In the genomic region with DNA sequence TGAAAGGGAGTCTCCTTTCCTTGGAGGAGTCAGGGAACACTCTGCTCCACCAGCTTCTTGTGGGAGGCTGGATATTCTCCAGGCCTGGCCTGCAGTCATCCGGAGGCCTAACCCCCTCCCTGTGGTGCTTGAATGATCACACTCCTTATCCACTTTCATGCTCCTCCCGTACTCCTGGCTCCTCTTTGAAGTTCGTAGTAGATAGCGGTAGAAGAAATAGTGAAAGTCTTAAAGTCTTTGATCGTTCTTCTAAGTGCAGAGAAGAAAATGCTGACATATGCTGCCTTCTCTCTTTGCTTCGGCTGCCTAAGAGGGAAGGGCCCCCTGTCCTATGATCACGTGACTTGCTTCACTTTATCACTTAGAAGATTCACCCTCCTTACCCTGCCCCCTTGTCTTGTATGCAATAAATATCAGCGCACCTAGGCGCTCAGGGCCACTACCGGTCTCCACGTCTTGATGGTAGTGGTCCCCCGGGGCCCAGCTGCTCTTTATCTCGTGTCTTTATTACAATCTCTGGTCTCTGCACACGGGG, we compare ENCODE assay signal across 6 cellular contexts. TPM values are rescaled to one million over a fixed set of nuclear protein-coding genes. Genes with fewer than 3 reads are reported as not detected.
DNase-seq lines count a peak whose midpoint lies in the region; TF ChIP-seq lines count a peak whose summit lies in the region.
"Not testable (repeated sequence)": the region's sequence is repeated elsewhere in the genome, so short reads cannot be mapped to it uniquely, and the experiment has no call there.

No MANE protein-coding gene starts in this region.

- H4K20me1 ChIP-seq in hepatocyte (ENCODE audit: insufficient read depth, poor library complexity, severe bottlenecking): peaks cover 20% of the 10 kb centered on the region

- not testable (repeated sequence) for H4K91ac ChIP-seq in neuronal stem cell (ENCODE audit: low read depth, low read length, poor library complexity)

- H3K27ac ChIP-seq in WERI-Rb-1: peak overlapping the region; percentile 34; the same call in 1 of the 2 replicates
- H3K27ac ChIP-seq in hepatocyte; neuronal stem cell (replicated peaks; ENCODE audit: low read length): not testable (repeated sequence)

- H3K36me3 ChIP-seq in WERI-Rb-1: peaks cover 18% of the 10 kb centered on the region
- H3K36me3 ChIP-seq in hepatocyte (replicated peaks; ENCODE audit: insufficient read depth, low read depth); neuronal stem cell (replicated peaks in 1 of 2; ENCODE audit: control insufficient read depth in 2 of 2, insufficient read depth in 2 of 2, low read length in 2 of 2): not testable (repeated sequence)

- H2AK5ac ChIP-seq in neuronal stem cell (ENCODE audit: low read depth, low read length): not testable (repeated sequence)

- not testable (repeated sequence) for H3K9ac ChIP-seq in neuronal stem cell (ENCODE audit: low read depth, low read length, poor library complexity)

- H2BK12ac ChIP-seq in neuronal stem cell (ENCODE audit: low read length): not testable (repeated sequence)

- H4K8ac ChIP-seq in neuronal stem cell (ENCODE audit: low read depth, low read length): not testable (repeated sequence)

- H3K4me1 ChIP-seq in hepatocyte (ENCODE audit: insufficient read depth) (peaks cover 40% of the 10 kb centered on the region), neuronal stem cell (ENCODE audit: control insufficient read depth in 2 of 2, insufficient read depth in 1 of 2, low read depth in 1 of 2, low read length in 2 of 2) (peaks cover 31 to 37% of the 10 kb centered on the region in 2 donors)

- H2BK120ac ChIP-seq in neuronal stem cell (ENCODE audit: low read depth, low read length): not testable (repeated sequence)

- H3K79me2 ChIP-seq in hepatocyte: peaks cover 24% of the 10 kb centered on the region

- not testable (repeated sequence) for TF ChIP-seq CTCF in AG10803 (conservative IDR thresholded peaks at IDR 0.05; ENCODE audit: low read length); LNCaP clone FGC (IDR thresholded peaks at IDR 0.05; ENCODE audit: control insufficient read depth, extremely low read depth, insufficient read depth); WERI-Rb-1 (IDR thresholded peaks at IDR 0.05; ENCODE audit: low read depth, low read length); hepatocyte (IDR thresholded peaks at IDR 0.05; ENCODE audit: poor library complexity)

- not testable (repeated sequence) for H3K14ac ChIP-seq in neuronal stem cell (ENCODE audit: low read length)

- not testable (repeated sequence) for H3K4ac ChIP-seq in neuronal stem cell (ENCODE audit: low read length)

- peak overlapping the region; percentile 75 for H2BK15ac ChIP-seq in neuronal stem cell (ENCODE audit: low read length)

- H3K9me3 ChIP-seq in WERI-Rb-1 (ENCODE audit: severe bottlenecking); hepatocyte (ENCODE audit: low read depth); neuronal stem cell (replicated peaks in 1 of 2; ENCODE audit: control insufficient read depth in 2 of 2, insufficient read depth in 1 of 2, low read depth in 1 of 2, low read length in 2 of 2): not testable (repeated sequence)

- WGBS in hepatocyte (ENCODE audit: low lambda C conversion rate, missing lambda C conversion rate): 38% methylated on average over 14 of the region's 14 CpGs
- no CpG with 5 or more reads among the region's 14 CpGs for WGBS in neuronal stem cell (ENCODE audit: extremely low coverage in 2 of 2, insufficient read length in 2 of 2, insufficient replicate concordance in 1 of 2), 2 donors

- not testable (repeated sequence) for H2AFZ ChIP-seq in hepatocyte
- peak overlapping the region; percentile 100 for H2AFZ ChIP-seq in neuronal stem cell (ENCODE audit: low read length)

- not testable (repeated sequence) for H2BK5ac ChIP-seq in neuronal stem cell (ENCODE audit: low read length)

- not testable (repeated sequence) for H3K18ac ChIP-seq in neuronal stem cell (ENCODE audit: low read length)

- not testable (repeated sequence) for H3K9me2 ChIP-seq in hepatocyte (replicated peaks; ENCODE audit: insufficient read depth)

- H3K27me3 ChIP-seq in WERI-Rb-1 (ENCODE audit: insufficient read depth, low read depth, severe bottlenecking); hepatocyte: not testable (repeated sequence)
- peaks cover 3 to 29% (median 13%) of the 10 kb centered on the region in 3 experiments for H3K27me3 ChIP-seq in neuronal stem cell (ENCODE audit: control insufficient read depth in 3 of 3, insufficient read depth in 3 of 3, low read depth in 1 of 3, low read length in 3 of 3)

- not testable (repeated sequence) for H3K4me3 ChIP-seq in AG10803 (ENCODE audit: low read length); hepatocyte; neuronal stem cell (ENCODE audit: low read length in 2 of 2)
- peak overlapping the region; percentile 79 for H3K4me3 ChIP-seq in LNCaP clone FGC (ENCODE audit: low read depth, low read length)
- H3K4me3 ChIP-seq in WERI-Rb-1 (ENCODE audit: low read depth, low read length): peak overlapping the region; percentile 76

- peaks cover 14% of the 10 kb centered on the region for H3K79me1 ChIP-seq in neuronal stem cell (ENCODE audit: low read depth, low read length)

- H3K23ac ChIP-seq in neuronal stem cell (ENCODE audit: low read depth, low read length, poor library complexity): not testable (repeated sequence)

- peak overlapping the region; percentile 99 for H3K4me2 ChIP-seq in hepatocyte
- H3K4me2 ChIP-seq in neuronal stem cell (ENCODE audit: insufficient read depth, low read length, poor library complexity, severe bottlenecking): not testable (repeated sequence)

- DNase-seq in AG10803 (ENCODE audit: low read depth) (peak; percentile 26), amniotic epithelial cell (ENCODE audit: low read depth) (peak; percentile 64)
- DNase-seq in LNCaP clone FGC (ENCODE audit: low read depth); WERI-Rb-1; hepatocyte (ENCODE audit: low spot score); neuronal stem cell (ENCODE audit: low spot score): not testable (repeated sequence)

RNA-seq across cellular contexts. Expression of gene PHRF1, which starts 2.2 kb away (rescaled TPM):
- total RNA-seq in hepatocyte: 25.6 and 26.9 TPM in 2 replicates
- 25.6 TPM in 2 replicates for polyA plus RNA-seq in hepatocyte
- 13.1 TPM for polyA plus RNA-seq in neuronal stem cell (2013, experiment 1 of 2)
- polyA plus RNA-seq in neuronal stem cell (2013, experiment 2 of 2): 12.9 TPM

RNA-seq across cellular contexts. Expression of gene RASSF7, which starts 13.3 kb away (rescaled TPM):
- total RNA-seq in hepatocyte: 47.6 and 75.8 TPM in 2 replicates
- polyA plus RNA-seq in hepatocyte: 104 and 130 TPM in 2 replicates
- 8.9 TPM for polyA plus RNA-seq in neuronal stem cell (2013, experiment 1 of 2)
- polyA plus RNA-seq in neuronal stem cell (2013, experiment 2 of 2): 9.1 TPM

RNA-seq across cellular contexts. Expression of gene LMNTD2, which starts 13.6 kb away (rescaled TPM):
- total RNA-seq in hepatocyte: 3.4 and 7.3 TPM in 2 replicates
- polyA plus RNA-seq in hepatocyte: 15.9 and 19.1 TPM in 2 replicates
- 0.75 TPM for polyA plus RNA-seq in neuronal stem cell (2013, experiment 1 of 2)
- 0.87 TPM for polyA plus RNA-seq in neuronal stem cell (2013, experiment 2 of 2)

RNA-seq across cellular contexts. Expression of gene LRRC56, which starts 36.8 kb away (rescaled TPM):
- total RNA-seq in hepatocyte: 0.64 and 1.6 TPM in 2 replicates
- polyA plus RNA-seq in hepatocyte: 0.40 and 1.2 TPM in 2 replicates
- polyA plus RNA-seq in neuronal stem cell (2013, experiment 1 of 2): 1.1 TPM
- 1.2 TPM for polyA plus RNA-seq in neuronal stem cell (2013, experiment 2 of 2)

RNA-seq across cellular contexts. Expression of gene HRAS, which starts 38.7 kb away (rescaled TPM):
- 19.3 and 28.4 TPM in 2 replicates for total RNA-seq in hepatocyte
- 57.9 and 84.0 TPM in 2 replicates for polyA plus RNA-seq in hepatocyte
- polyA plus RNA-seq in neuronal stem cell (2013, experiment 1 of 2): 26.4 TPM
- 25.5 TPM for polyA plus RNA-seq in neuronal stem cell (2013, experiment 2 of 2)
